Comparison of ENCODE assay signal across 1 cellular context in genomic region chr10:127089446-127089845, GRCh38.
TF ChIP-seq lines count a peak whose summit lies in the region.

No MANE protein-coding gene starts in this region.

TF ChIP-seq in WTC11, 78 proteins besides CTCF, POLR2A, EP300 and RAD21 (continued from another document):
- TF ChIP-seq ARID4B (CRISPR knock-in tag; IDR thresholded peaks at IDR 0.05; ENCODE audit: borderline replicate concordance), result no peak
- TF ChIP-seq SMAD3 (CRISPR knock-in tag; IDR thresholded peaks at IDR 0.05; ENCODE audit: borderline replicate concordance), result no peak
- no peak for TF ChIP-seq SMAD4 (CRISPR knock-in tag; IDR thresholded peaks at IDR 0.05)
- no peak for TF ChIP-seq ATF2 (CRISPR knock-in tag; IDR thresholded peaks at IDR 0.05; ENCODE audit: borderline replicate concordance, low read depth)
- no peak for TF ChIP-seq E2F4 (CRISPR knock-in tag; IDR thresholded peaks at IDR 0.05; ENCODE audit: borderline replicate concordance, low read depth)
